8 cellular contexts compared by ENCODE assay signal in the genomic region with DNA sequence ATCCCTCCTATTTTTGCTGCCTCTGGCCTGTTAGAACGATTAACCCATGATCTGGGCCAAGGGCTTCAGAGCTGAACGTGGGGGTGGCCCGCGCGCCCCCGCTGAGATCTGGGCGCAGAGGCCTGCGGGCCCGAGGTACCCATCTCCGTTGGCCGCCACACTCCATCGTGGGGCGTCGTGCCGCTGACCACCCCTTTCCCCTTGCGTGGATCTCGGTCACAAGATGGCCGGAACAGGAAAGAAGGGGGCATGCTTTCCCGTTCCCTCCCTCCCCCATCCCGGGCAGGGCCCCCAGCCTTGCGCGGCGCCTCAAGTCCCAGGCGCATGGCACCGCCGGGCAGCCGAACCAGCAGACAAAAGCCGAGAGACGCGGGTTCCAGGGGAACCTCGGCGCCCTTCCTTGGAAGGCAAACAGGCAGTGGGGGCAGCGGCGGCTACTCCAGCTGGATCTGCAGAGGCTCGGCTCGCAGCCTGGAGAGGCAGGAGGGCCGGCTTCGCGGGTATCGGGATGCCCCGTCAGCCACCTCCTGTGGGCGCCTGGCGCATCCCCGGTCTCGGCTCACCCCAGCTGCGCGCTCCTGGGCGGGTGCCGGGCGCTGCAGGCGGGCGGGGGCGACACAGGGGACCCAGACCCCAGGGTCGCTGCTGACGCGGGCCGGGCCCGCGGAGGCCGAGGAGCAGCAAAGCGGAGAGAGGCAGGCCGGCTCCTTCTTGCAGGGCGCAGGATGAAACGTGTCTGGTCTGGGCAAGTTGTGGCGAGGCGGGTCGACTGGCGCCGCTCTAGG. TPM values are rescaled to one million over a fixed set of nuclear protein-coding genes. Genes with fewer than 3 reads are reported as not detected.
A peak's percentile ranks its signal among the peaks of the same experiment; 100 is the strongest.
DNase-seq lines count a peak whose midpoint lies in the region; ATAC-seq lines count a peak whose summit lies in the region.

No MANE protein-coding gene starts in this region.

- H3K4me1 Mint-ChIP-seq in activated naive CD4-positive, alpha-beta T cell treated with anti-CD3 and anti-CD28 coated beads, Interleukin-2, amount 10 ng/mL, durations not matched to agents 7 days and 5 days = peaks cover 12% of the 10 kb centered on the region
- H3K4me1 Mint-ChIP-seq in activated CD8-positive, alpha-beta memory T cell treated with anti-CD3 and anti-CD28 coated beads, Interleukin-2, amount 10 ng/mL, durations not matched to agents 7 days and 5 days = peaks cover 12% of the 10 kb centered on the region

- H3K4me3 Mint-ChIP-seq in activated naive CD4-positive, alpha-beta T cell treated with anti-CD3 and anti-CD28 coated beads, Interleukin-2, amount 10 ng/mL, durations not matched to agents 7 days and 5 days = peak overlapping the region; percentile 66
- peak overlapping the region; percentile 61 for H3K4me3 Mint-ChIP-seq in activated CD8-positive, alpha-beta memory T cell treated with anti-CD3 and anti-CD28 coated beads, Interleukin-2, amount 10 ng/mL, durations not matched to agents 7 days and 5 days

- intact Hi-C loops in Right ventricle myocardium superior (cut with DNase I) (no loop called here), posterior cingulate gyrus (cut with DNase I) (loop anchor here (2.0 kb wide), 1 partner anchor 33 kb away; a partner anchor contains a TSS)

- CTCF ChIA-PET in activated naive CD4-positive, alpha-beta T cell treated with anti-CD3 and anti-CD28 coated beads, Interleukin-2, amount 10 ng/mL, durations not matched to agents 7 days and 5 days (lab: Charles Lee) = no interaction called here
- CTCF ChIA-PET in activated CD8-positive, alpha-beta memory T cell treated with anti-CD3 and anti-CD28 coated beads, Interleukin-2, amount 10 ng/mL, durations not matched to agents 7 days and 5 days (lab: Charles Lee) = interaction anchor here (1.5 kb wide), 1 partner anchor 20 kb away, joined by 3 read pairs; no protein-coding TSS in a partner anchor

- ATAC-seq in HG03432 (IDR thresholded peaks at IDR 0.05; ENCODE audit: unreplicated experiment) = peak; percentile 56
- ATAC-seq in activated CD8-positive, alpha-beta memory T cell treated with anti-CD3 and anti-CD28 coated beads, Interleukin-2, amount 10 ng/mL, durations not matched to agents 7 days and 5 days = peak; percentile 45
- ATAC-seq in Right ventricle myocardium superior (ENCODE audit: poor library complexity) = peak; percentile 67
- ATAC-seq in GM18517 (IDR thresholded peaks at IDR 0.05; ENCODE audit: unreplicated experiment) = no peak

- no peaks in the 10 kb centered on the region for H3K36me3 Mint-ChIP-seq in activated naive CD4-positive, alpha-beta T cell treated with anti-CD3 and anti-CD28 coated beads, Interleukin-2, amount 10 ng/mL, durations not matched to agents 7 days and 5 days
- no peaks in the 10 kb centered on the region for H3K36me3 Mint-ChIP-seq in activated CD8-positive, alpha-beta memory T cell treated with anti-CD3 and anti-CD28 coated beads, Interleukin-2, amount 10 ng/mL, durations not matched to agents 7 days and 5 days

- no peak overlapping the region for H3K27ac Mint-ChIP-seq in activated naive CD4-positive, alpha-beta T cell treated with anti-CD3 and anti-CD28 coated beads, Interleukin-2, amount 10 ng/mL, durations not matched to agents 7 days and 5 days
- no peak overlapping the region for H3K27ac Mint-ChIP-seq in activated CD8-positive, alpha-beta memory T cell treated with anti-CD3 and anti-CD28 coated beads, Interleukin-2, amount 10 ng/mL, durations not matched to agents 7 days and 5 days

- DNase-seq in activated naive CD4-positive, alpha-beta T cell treated with anti-CD3 and anti-CD28 coated beads, Interleukin-2, amount 10 ng/mL, durations not matched to agents 7 days and 5 days = peak; percentile 24
- DNase-seq in activated naive CD4-positive, alpha-beta T cell (lab: John Stamatoyannopoulos, UW) = no peak
- DNase-seq in activated CD8-positive, alpha-beta memory T cell treated with anti-CD3 and anti-CD28 coated beads, Interleukin-2, amount 10 ng/mL, durations not matched to agents 7 days and 5 days = no peak
- DNase-seq in Right ventricle myocardium superior (no peak), posterior cingulate gyrus (peak in 9 of 10 donors; percentile 15 to 89 (median 48)), NCI-H128 (lab: John Stamatoyannopoulos, UW; ENCODE audit: unreplicated experiment) (no peak)

- peaks cover 70% of the 10 kb centered on the region for H3K27me3 Mint-ChIP-seq in activated naive CD4-positive, alpha-beta T cell treated with anti-CD3 and anti-CD28 coated beads, Interleukin-2, amount 10 ng/mL, durations not matched to agents 7 days and 5 days
- H3K27me3 Mint-ChIP-seq in activated CD8-positive, alpha-beta memory T cell treated with anti-CD3 and anti-CD28 coated beads, Interleukin-2, amount 10 ng/mL, durations not matched to agents 7 days and 5 days = peaks cover 58% of the 10 kb centered on the region

- no peaks in the 10 kb centered on the region for H3K9me3 Mint-ChIP-seq in activated naive CD4-positive, alpha-beta T cell treated with anti-CD3 and anti-CD28 coated beads, Interleukin-2, amount 10 ng/mL, durations not matched to agents 7 days and 5 days
- H3K9me3 Mint-ChIP-seq in activated CD8-positive, alpha-beta memory T cell treated with anti-CD3 and anti-CD28 coated beads, Interleukin-2, amount 10 ng/mL, durations not matched to agents 7 days and 5 days (ENCODE audit: low read depth) = no peaks in the 10 kb centered on the region

RNA-seq across cellular contexts. Expression of a gene that starts 0.5 kb away (rescaled TPM):
- total RNA-seq in activated CD8-positive, alpha-beta memory T cell treated with anti-CD3 and anti-CD28 coated beads, Interleukin-2, amount 10 ng/mL, durations not matched to agents 7 days and 5 days = 1 to 10 TPM in 1 of 2 experiments, under 1 TPM in 1; 0.26 to 1.3 TPM
- 3.9 TPM for total RNA-seq in Right ventricle myocardium superior

RNA-seq across cellular contexts. Expression of a gene that starts 32.9 kb away (rescaled TPM):
- 10 to 100 TPM; 13.0 to 21.0 TPM for total RNA-seq in activated CD8-positive, alpha-beta memory T cell treated with anti-CD3 and anti-CD28 coated beads, Interleukin-2, amount 10 ng/mL, durations not matched to agents 7 days and 5 days
- total RNA-seq in Right ventricle myocardium superior = 26.2 TPM

Comparison
In these comparisons a context has a peak if more than half of its experiments do, and no peak if none do; other contexts are left out.
1. DNase-seq: peak in activated naive CD4-positive, alpha-beta T cell treated with anti-CD3 and anti-CD28 coated beads, Interleukin-2, amount 10 ng/mL, durations not matched to agents 7 days and 5 days (single experiment) and posterior cingulate gyrus (9 of 10); none in activated naive CD4-positive, alpha-beta T cell (0 of 4), activated CD8-positive, alpha-beta memory T cell treated with anti-CD3 and anti-CD28 coated beads, Interleukin-2, amount 10 ng/mL, durations not matched to agents 7 days and 5 days (single experiment), Right ventricle myocardium superior (single experiment) and NCI-H128 (single experiment).